Comparison of ENCODE assay signal across 19 cellular contexts in the genomic region with DNA sequence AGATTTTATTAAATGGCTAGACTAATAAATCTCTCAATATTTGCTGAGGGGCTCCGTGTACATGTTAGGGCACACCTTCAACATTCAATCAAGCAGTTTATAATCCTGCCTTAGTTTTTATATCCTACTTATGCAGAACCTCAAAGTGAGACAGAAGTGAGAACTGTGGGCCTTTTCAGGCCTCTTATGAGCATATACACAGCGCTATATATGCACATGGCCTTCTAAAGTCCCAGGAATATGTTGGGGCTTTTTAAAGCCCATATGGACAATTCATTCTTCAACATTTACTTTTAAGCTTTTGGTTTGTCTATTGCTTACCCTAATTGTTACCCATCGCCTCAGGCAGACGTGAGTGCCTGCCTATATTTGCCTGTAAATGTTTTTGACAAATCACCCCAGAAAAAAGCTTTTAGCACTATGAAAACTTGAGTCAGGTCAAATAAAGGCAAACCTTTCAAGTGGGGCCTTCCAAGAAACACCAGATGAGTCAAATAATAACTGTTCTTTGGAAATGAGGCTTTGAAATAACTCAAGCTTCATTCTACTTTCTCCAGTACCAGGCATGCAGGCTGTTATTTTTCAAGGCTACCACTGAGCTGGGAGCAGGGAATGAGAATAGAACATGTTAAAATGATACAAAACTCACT. TPM values are rescaled to one million over a fixed set of nuclear protein-coding genes. Genes with fewer than 3 reads are reported as not detected.
DNase-seq lines count a peak whose midpoint lies in the region; ATAC-seq and TF ChIP-seq lines count a peak whose summit lies in the region.
"Had no signal": no experiment of that assay in that cellular context is flagged by ENCODE, and none has a peak within 500 bp of the region (broad histone marks: within the 10 kb centered on the region; RNA-seq: fewer than 3 reads in every experiment).

No MANE protein-coding gene starts in this region.

- H3K36me3 Mint-ChIP-seq in activated CD8-positive, alpha-beta memory T cell treated with anti-CD3 and anti-CD28 coated beads, Interleukin-2, amount 10 ng/mL, durations not matched to agents 7 days and 5 days = peaks cover 32% of the 10 kb centered on the region
- H3K36me3 Mint-ChIP-seq in natural killer cell treated with Interleukin-12 subunit alpha and Interleukin-12 subunit beta and Interleukin-15 and Interleukin-18, amount 100 ng/mL, for 72 hours = peaks cover 23% of the 10 kb centered on the region
- H3K36me3 Mint-ChIP-seq in natural killer cell = peaks cover 25% of the 10 kb centered on the region
- peaks cover 26% of the 10 kb centered on the region for H3K36me3 Mint-ChIP-seq in activated T-helper 2 cell treated with anti-CD3 and anti-CD28 coated beads, Interferon-gamma antibody, Interleukin-2, Interleukin-4, amounts not matched to agents 10 μg/mL and 5 μg/mL and 100 μg/mL, durations not matched to agents 14 hours and 24 hours and 36 hours (ENCODE audit: low read depth)

- CTCF ChIA-PET in activated CD8-positive, alpha-beta memory T cell treated with anti-CD3 and anti-CD28 coated beads, Interleukin-2, amount 10 ng/mL, durations not matched to agents 7 days and 5 days (lab: Charles Lee) = interaction anchor here (1.0 to 2.3 kb wide), 5 partner anchors 9 to 233 kb away, joined by 3 to 10 read pairs (median 4); partner anchors contain the start of gene GPX8

- peaks cover 13% of the 10 kb centered on the region for H3K9me3 Mint-ChIP-seq in activated CD8-positive, alpha-beta memory T cell treated with anti-CD3 and anti-CD28 coated beads, Interleukin-2, amount 10 ng/mL, durations not matched to agents 7 days and 5 days (ENCODE audit: low read depth)
- H3K9me3 Mint-ChIP-seq in natural killer cell treated with Interleukin-12 subunit alpha and Interleukin-12 subunit beta and Interleukin-15 and Interleukin-18, amount 100 ng/mL, for 72 hours = peaks cover 9% of the 10 kb centered on the region
- H3K9me3 Mint-ChIP-seq in natural killer cell = peaks cover 4 to 9% of the 10 kb centered on the region in 2 donors
- H3K9me3 Mint-ChIP-seq in activated T-helper 2 cell treated with anti-CD3 and anti-CD28 coated beads, Interferon-gamma antibody, Interleukin-2, Interleukin-4, amounts not matched to agents 10 μg/mL and 5 μg/mL and 100 μg/mL, durations not matched to agents 14 hours and 24 hours and 36 hours = peaks cover 42% of the 10 kb centered on the region

- peaks cover 15% of the 10 kb centered on the region for H3K4me1 Mint-ChIP-seq in activated CD8-positive, alpha-beta memory T cell treated with anti-CD3 and anti-CD28 coated beads, Interleukin-2, amount 10 ng/mL, durations not matched to agents 7 days and 5 days
- no peaks in the 10 kb centered on the region for H3K4me1 Mint-ChIP-seq in natural killer cell treated with Interleukin-12 subunit alpha and Interleukin-12 subunit beta and Interleukin-15 and Interleukin-18, amount 100 ng/mL, for 72 hours (ENCODE audit: low read depth in 2 of 2)
- no peaks in the 10 kb centered on the region for H3K4me1 Mint-ChIP-seq in natural killer cell
- peaks cover 21% of the 10 kb centered on the region for H3K4me1 Mint-ChIP-seq in activated T-helper 2 cell treated with anti-CD3 and anti-CD28 coated beads, Interferon-gamma antibody, Interleukin-2, Interleukin-4, amounts not matched to agents 10 μg/mL and 5 μg/mL and 100 μg/mL, durations not matched to agents 14 hours and 24 hours and 36 hours (ENCODE audit: low read depth)
- H3K4me1 Mint-ChIP-seq: IgD-negative memory B cell had no signal

- no peaks in the 10 kb centered on the region for H3K27me3 Mint-ChIP-seq in activated CD8-positive, alpha-beta memory T cell treated with anti-CD3 and anti-CD28 coated beads, Interleukin-2, amount 10 ng/mL, durations not matched to agents 7 days and 5 days
- peaks cover 0 to 11% of the 10 kb centered on the region in 2 donors for H3K27me3 Mint-ChIP-seq in natural killer cell treated with Interleukin-12 subunit alpha and Interleukin-12 subunit beta and Interleukin-15 and Interleukin-18, amount 100 ng/mL, for 72 hours
- peaks cover 16 to 17% of the 10 kb centered on the region in 2 donors for H3K27me3 Mint-ChIP-seq in natural killer cell (ENCODE audit: low read depth in 2 of 2)
- H3K27me3 Mint-ChIP-seq in activated T-helper 2 cell treated with anti-CD3 and anti-CD28 coated beads, Interferon-gamma antibody, Interleukin-2, Interleukin-4, amounts not matched to agents 10 μg/mL and 5 μg/mL and 100 μg/mL, durations not matched to agents 14 hours and 24 hours and 36 hours (ENCODE audit: low read depth) = no peaks in the 10 kb centered on the region
- H3K27me3 Mint-ChIP-seq: IgD-negative memory B cell had no signal

- intact Hi-C loops in natural killer cell (cut with micrococcal nuclease) = no loop called here
- intact Hi-C loops in activated T-helper 2 cell treated with anti-CD3 and anti-CD28 coated beads, Interferon-gamma antibody, Interleukin-2, Interleukin-4, amounts not matched to agents 10 μg/mL and 5 μg/mL and 100 μg/mL, durations not matched to agents 14 hours and 24 hours and 36 hours (cut with micrococcal nuclease) = loop anchor here (1.0 to 5.0 kb wide), 3 partner anchors 145 to 215 kb away; partner anchors contain the start of gene GZMA

- no peak overlapping the region for H3K4me3 Mint-ChIP-seq in activated CD8-positive, alpha-beta memory T cell treated with anti-CD3 and anti-CD28 coated beads, Interleukin-2, amount 10 ng/mL, durations not matched to agents 7 days and 5 days
- H3K4me3 Mint-ChIP-seq in natural killer cell treated with Interleukin-12 subunit alpha and Interleukin-12 subunit beta and Interleukin-15 and Interleukin-18, amount 100 ng/mL, for 72 hours = peak overlapping the region; percentile 23
- H3K4me3 Mint-ChIP-seq in natural killer cell = no peak overlapping the region
- H3K4me3 Mint-ChIP-seq in activated T-helper 2 cell treated with anti-CD3 and anti-CD28 coated beads, Interferon-gamma antibody, Interleukin-2, Interleukin-4, amounts not matched to agents 10 μg/mL and 5 μg/mL and 100 μg/mL, durations not matched to agents 14 hours and 24 hours and 36 hours (ENCODE audit: low read depth) = no peak overlapping the region
- H3K4me3 Mint-ChIP-seq: IgD-negative memory B cell had no signal

- H3K27ac Mint-ChIP-seq in activated CD8-positive, alpha-beta memory T cell treated with anti-CD3 and anti-CD28 coated beads, Interleukin-2, amount 10 ng/mL, durations not matched to agents 7 days and 5 days = peak overlapping the region; percentile 63
- peak overlapping the region in 1 of 2 donors; percentile 20 for H3K27ac Mint-ChIP-seq in natural killer cell treated with Interleukin-12 subunit alpha and Interleukin-12 subunit beta and Interleukin-15 and Interleukin-18, amount 100 ng/mL, for 72 hours
- no peak overlapping the region for H3K27ac Mint-ChIP-seq in natural killer cell
- peak overlapping the region; percentile 56 for H3K27ac Mint-ChIP-seq in activated T-helper 2 cell treated with anti-CD3 and anti-CD28 coated beads, Interferon-gamma antibody, Interleukin-2, Interleukin-4, amounts not matched to agents 10 μg/mL and 5 μg/mL and 100 μg/mL, durations not matched to agents 14 hours and 24 hours and 36 hours
- H3K27ac Mint-ChIP-seq: IgD-negative memory B cell had no signal

- no peak for TF ChIP-seq CTCF in natural killer cell (IDR thresholded peaks at IDR 0.05)

- DNase-seq in activated CD8-positive, alpha-beta memory T cell treated with anti-CD3 and anti-CD28 coated beads, Interleukin-2, amount 10 ng/mL, durations not matched to agents 7 days and 5 days = no peak
- DNase-seq in activated CD8-positive, alpha-beta memory T cell treated with anti-CD3 and anti-CD28 coated beads, Interleukin-2, amount 50 U/mL, for 48 hours = no peak
- DNase-seq in natural killer cell treated with Interleukin-12 subunit alpha and Interleukin-12 subunit beta and Interleukin-15 and Interleukin-18, amount 100 ng/mL, for 72 hours (ENCODE audit: low spot score) = no peak
- DNase-seq in natural killer cell (no peak), NCI-H2196 treated with DMSO at 0.1 percent for 48 hours (lab: John Stamatoyannopoulos, UW; ENCODE audit: unreplicated experiment) (no peak)
- no peak for DNase-seq in activated T-helper 2 cell treated with anti-CD3 and anti-CD28 coated beads, Interferon-gamma antibody, Interleukin-2, Interleukin-4, amounts not matched to agents 10 μg/mL and 5 μg/mL and 100 μg/mL, durations not matched to agents 14 hours and 24 hours and 36 hours (ENCODE audit: low spot score)
- DNase-seq in activated effector memory CD4-positive, alpha-beta T cell treated with anti-CD3 and anti-CD28 coated beads, Interleukin-2, amount 50 U/mL, for 16 hours = no peak
- DNase-seq: Calu3, DMS79 treated with DMSO at 0.1 percent for 48 hours, GF-D8, GOT3, HCEC 1CT, MM.1S, NCI-H2029 treated with DMSO at 0.1 percent for 48 hours, NCI-H2227 treated with DMSO at 0.1 percent for 48 hours, NCI-H526 treated with DMSO at 0.1 percent for 48 hours, Right ventricle myocardium superior, RPMI8226 had no signal

- ATAC-seq in activated CD8-positive, alpha-beta memory T cell treated with anti-CD3 and anti-CD28 coated beads, Interleukin-2, amount 10 ng/mL, durations not matched to agents 7 days and 5 days = peak; percentile 75
- peak in 1 of 2 donors; percentile 65 for ATAC-seq in natural killer cell treated with Interleukin-12 subunit alpha and Interleukin-12 subunit beta and Interleukin-15 and Interleukin-18, amount 100 ng/mL, for 72 hours
- ATAC-seq in natural killer cell = no peak

RNA-seq across cellular contexts. Expression of gene ESM1, which starts 58.2 kb away (rescaled TPM):
- total RNA-seq in activated CD8-positive, alpha-beta memory T cell treated with anti-CD3 and anti-CD28 coated beads, Interleukin-2, amount 10 ng/mL, durations not matched to agents 7 days and 5 days = under 1 TPM; 0.21 to 0.38 TPM
- under 1 TPM in 1 of 2 donors, not detected in 1; 0.73 TPM for total RNA-seq in natural killer cell treated with Interleukin-12 subunit alpha and Interleukin-12 subunit beta and Interleukin-15 and Interleukin-18, amount 100 ng/mL, for 72 hours
- 1 to 10 TPM in 1 of 3 donors, under 1 TPM in 2; 0.87 to 1.2 (median 0.95) TPM for total RNA-seq in natural killer cell
- 0.11 and 0.37 TPM in 2 replicates for total RNA-seq in activated T-helper 2 cell treated with anti-CD3 and anti-CD28 coated beads, Interferon-gamma antibody, Interleukin-2, Interleukin-4, amounts not matched to agents 10 μg/mL and 5 μg/mL and 100 μg/mL, durations not matched to agents 14 hours and 24 hours and 36 hours
- total RNA-seq: Calu3, Right ventricle myocardium superior had no signal

Comparison
In these comparisons a context has a peak if more than half of its experiments do, and no peak if none do; other contexts are left out.
1. H3K27ac Mint-ChIP-seq: peak in activated CD8-positive, alpha-beta memory T cell treated with anti-CD3 and anti-CD28 coated beads, Interleukin-2, amount 10 ng/mL, durations not matched to agents 7 days and 5 days (single experiment) and activated T-helper 2 cell treated with anti-CD3 and anti-CD28 coated beads, Interferon-gamma antibody, Interleukin-2, Interleukin-4, amounts not matched to agents 10 μg/mL and 5 μg/mL and 100 μg/mL, durations not matched to agents 14 hours and 24 hours and 36 hours (single experiment); none in natural killer cell (0 of 2).